In the genomic region with DNA sequence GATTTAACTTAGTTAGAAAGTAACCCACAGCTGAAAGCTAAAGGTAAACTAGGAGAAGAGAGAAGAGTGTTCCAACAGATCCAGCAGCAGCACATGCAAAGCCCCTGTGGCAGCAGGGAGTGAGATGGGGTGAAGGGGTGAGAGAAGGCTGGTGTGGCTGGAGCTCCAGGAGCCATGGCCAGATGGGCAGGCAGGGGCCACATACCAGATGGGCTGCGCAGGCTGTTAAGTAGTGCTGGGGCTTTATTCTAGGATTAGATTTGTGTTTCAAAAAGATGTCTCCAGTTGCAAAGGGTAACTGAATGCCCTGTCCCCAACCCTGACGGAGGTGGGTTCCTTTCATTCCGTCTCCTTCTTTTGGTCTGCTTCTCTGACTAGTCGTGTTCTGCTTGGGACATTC, we compare ENCODE assay signal across 14 cellular contexts. TPM values are rescaled to one million over a fixed set of nuclear protein-coding genes. Genes with fewer than 3 reads are reported as not detected.
A peak's percentile ranks its signal among the peaks of the same experiment; 100 is the strongest.
DNase-seq lines count a peak whose midpoint lies in the region; ATAC-seq and TF ChIP-seq lines count a peak whose summit lies in the region.
"Had no signal": no experiment of that assay in that cellular context is flagged by ENCODE, and none has a peak within 500 bp of the region (broad histone marks: within the 10 kb centered on the region; RNA-seq: fewer than 3 reads in every experiment).

No MANE protein-coding gene starts in this region.

- ATAC-seq in SK-N-SH treated with all-trans-retinoic acid at 6 μM for 48 hours (no peak), GM21367 (IDR thresholded peaks at IDR 0.05; ENCODE audit: unreplicated experiment) (no peak), GM19455 (IDR thresholded peaks at IDR 0.05; ENCODE audit: unreplicated experiment) (no peak)

- no peaks in the 10 kb centered on the region for H3K4me1 Mint-ChIP-seq in type B pancreatic cell (ENCODE audit: unreplicated experiment)
- H3K4me1 Mint-ChIP-seq: CD4-positive, CD25-positive, alpha-beta regulatory T cell had no signal

- no peaks in the 10 kb centered on the region for H3K4me1 ChIP-seq in SK-N-SH (ENCODE audit: control insufficient read depth in 1 of 2, insufficient read depth in 2 of 2, low read depth in 1 of 2, low read length in 1 of 2)
- H3K4me1 ChIP-seq: BLaER1 treated with 17β-estradiol and CSF1 and Interleukin-3, amounts not matched to agents 10 nM and 100 nM had no signal

- no peak overlapping the region for H3K9ac ChIP-seq in SK-N-SH
- H3K9ac ChIP-seq: BLaER1 treated with 17β-estradiol and CSF1 and Interleukin-3, amounts not matched to agents 10 nM and 100 nM had no signal

- no peak overlapping the region for H3K4me2 ChIP-seq in SK-N-SH
- H3K4me2 ChIP-seq: BLaER1 treated with 17β-estradiol and CSF1 and Interleukin-3, amounts not matched to agents 10 nM and 100 nM had no signal

- H2AFZ ChIP-seq in SK-N-SH (ENCODE audit: low read depth): no peak overlapping the region

- peaks cover 2% of the 10 kb centered on the region; the same call in 1 of the 2 replicates for H3K27me3 ChIP-seq in SK-N-SH (ENCODE audit: insufficient read depth)

- H3K36me3 Mint-ChIP-seq in type B pancreatic cell: no peaks in the 10 kb centered on the region
- H3K36me3 Mint-ChIP-seq: CD4-positive, CD25-positive, alpha-beta regulatory T cell had no signal

- no peaks in the 10 kb centered on the region for H4K20me1 ChIP-seq in SK-N-SH (ENCODE audit: insufficient read depth)

- H3K36me3 ChIP-seq in SK-N-SH (replicated peaks in 1 of 2; ENCODE audit: control insufficient read depth in 1 of 2, insufficient read depth in 2 of 2, low read length in 1 of 2): no peaks in the 10 kb centered on the region
- H3K36me3 ChIP-seq: BLaER1 treated with 17β-estradiol and CSF1 and Interleukin-3, amounts not matched to agents 10 nM and 100 nM had no signal

- TF ChIP-seq RAD21 in SK-N-SH (IDR thresholded peaks at IDR 0.05; ENCODE audit: low read length): no peak

- no peak for TF ChIP-seq CTCF in SK-N-SH (IDR thresholded peaks at IDR 0.05)
- TF ChIP-seq CTCF in type B pancreatic cell (conservative IDR thresholded peaks at IDR 0.05): no peak

- TF ChIP-seq EP300 in SK-N-SH (IDR thresholded peaks at IDR 0.05; ENCODE audit: borderline replicate concordance in 1 of 2, low read depth in 1 of 2, low read length in 1 of 2): no peak

- no peaks in the 10 kb centered on the region for H3K79me2 ChIP-seq in SK-N-SH (ENCODE audit: insufficient read depth)

- no peak overlapping the region for H3K27ac Mint-ChIP-seq in type B pancreatic cell
- H3K27ac Mint-ChIP-seq: CD4-positive, CD25-positive, alpha-beta regulatory T cell had no signal

- no peaks in the 10 kb centered on the region for H3K9me3 ChIP-seq in SK-N-SH
- H3K9me3 ChIP-seq: BLaER1 treated with 17β-estradiol and CSF1 and Interleukin-3, amounts not matched to agents 10 nM and 100 nM had no signal

- no peak overlapping the region for H3K27ac ChIP-seq in SK-N-SH (ENCODE audit: low read depth in 2 of 2, low read length in 1 of 2)
- H3K27ac ChIP-seq: BLaER1 treated with 17β-estradiol and CSF1 and Interleukin-3, amounts not matched to agents 10 nM and 100 nM had no signal

- peak; percentile 14 for DNase-seq in SK-N-SH
- DNase-seq in NCI-H524 (lab: John Stamatoyannopoulos, UW): peak; percentile 19 to 70
- peak; percentile 36 for DNase-seq in ecto neural progenitor cell (ENCODE audit: low spot score)
- peak; percentile 50 for DNase-seq in type B pancreatic cell (ENCODE audit: extremely low spot score, unreplicated experiment)
- DNase-seq: 8988T; CD4-positive, CD25-positive, alpha-beta regulatory T cell; DMS153; DND-41; GDM1; IMR-90 had no signal

- no peak overlapping the region for H3K4me3 Mint-ChIP-seq in type B pancreatic cell
- H3K4me3 Mint-ChIP-seq: CD4-positive, CD25-positive, alpha-beta regulatory T cell had no signal

- 74% methylated on average over 4 of the region's 4 CpGs for WGBS in SK-N-SH (ENCODE audit: low lambda C conversion rate)

- no peak overlapping the region for H3K4me3 ChIP-seq in SK-N-SH (ENCODE audit: low read depth in 2 of 2, low read length in 1 of 2)
- H3K4me3 ChIP-seq: BLaER1 treated with 17β-estradiol and CSF1 and Interleukin-3, amounts not matched to agents 10 nM and 100 nM had no signal

- H3K9me2 ChIP-seq in SK-N-SH: no peaks in the 10 kb centered on the region

- H3F3A ChIP-seq in SK-N-SH (replicated peaks; ENCODE audit: insufficient read depth): no peaks in the 10 kb centered on the region

- CTCF ChIA-PET in SK-N-SH (lab: Yijun Ruan, JAX): interaction anchor here (1.0 to 11.5 kb wide), 5 partner anchors 60 to 310 kb away, joined by 3 to 262 read pairs (median 6); a partner anchor contains a TSS

- H3K27me3 Mint-ChIP-seq in type B pancreatic cell: peaks cover 12% of the 10 kb centered on the region

- POLR2A ChIA-PET in SK-N-SH (lab: Yijun Ruan, JAX): no interaction called here

- no peaks in the 10 kb centered on the region for H3K9me3 Mint-ChIP-seq in type B pancreatic cell

TF ChIP-seq in SK-N-SH, 30 proteins besides CTCF, POLR2A, EP300 and RAD21 (continues in another document):
- TF ChIP-seq GATA2 (CRISPR knock-in tag; IDR thresholded peaks at IDR 0.05) (no peak), RFX5 (IDR thresholded peaks at IDR 0.05; ENCODE audit: low read length) (no peak), RXRA (IDR thresholded peaks at IDR 0.05; ENCODE audit: borderline replicate concordance, low read depth) (no peak), ELF1 (IDR thresholded peaks at IDR 0.05) (no peak), CHD2 (IDR thresholded peaks at IDR 0.05; ENCODE audit: low read length, partially characterized antibody) (no peak)
- TF ChIP-seq, protein P1, sequence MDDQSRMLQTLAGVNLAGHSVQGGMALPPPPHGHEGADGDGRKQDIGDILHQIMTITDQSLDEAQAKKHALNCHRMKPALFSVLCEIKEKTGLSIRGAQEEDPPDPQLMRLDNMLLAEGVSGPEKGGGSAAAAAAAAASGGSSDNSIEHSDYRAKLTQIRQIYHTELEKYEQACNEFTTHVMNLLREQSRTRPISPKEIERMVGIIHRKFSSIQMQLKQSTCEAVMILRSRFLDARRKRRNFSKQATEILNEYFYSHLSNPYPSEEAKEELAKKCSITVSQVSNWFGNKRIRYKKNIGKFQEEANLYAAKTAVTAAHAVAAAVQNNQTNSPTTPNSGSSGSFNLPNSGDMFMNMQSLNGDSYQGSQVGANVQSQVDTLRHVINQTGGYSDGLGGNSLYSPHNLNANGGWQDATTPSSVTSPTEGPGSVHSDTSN (IDR thresholded peaks at IDR 0.05): no peak

TF ChIP-seq in SK-N-SH treated with all-trans-retinoic acid at 6 μM for 48 hours, 23 proteins besides CTCF, POLR2A, EP300 and RAD21 (continues in another document):
- TF ChIP-seq, protein P2, sequence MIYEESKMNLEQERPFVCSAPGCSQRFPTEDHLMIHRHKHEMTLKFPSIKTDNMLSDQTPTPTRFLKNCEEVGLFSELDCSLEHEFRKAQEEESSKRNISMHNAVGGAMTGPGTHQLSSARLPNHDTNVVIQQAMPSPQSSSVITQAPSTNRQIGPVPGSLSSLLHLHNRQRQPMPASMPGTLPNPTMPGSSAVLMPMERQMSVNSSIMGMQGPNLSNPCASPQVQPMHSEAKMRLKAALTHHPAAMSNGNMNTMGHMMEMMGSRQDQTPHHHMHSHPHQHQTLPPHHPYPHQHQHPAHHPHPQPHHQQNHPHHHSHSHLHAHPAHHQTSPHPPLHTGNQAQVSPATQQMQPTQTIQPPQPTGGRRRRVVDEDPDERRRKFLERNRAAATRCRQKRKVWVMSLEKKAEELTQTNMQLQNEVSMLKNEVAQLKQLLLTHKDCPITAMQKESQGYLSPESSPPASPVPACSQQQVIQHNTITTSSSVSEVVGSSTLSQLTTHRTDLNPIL (CRISPR knock-in tag; IDR thresholded peaks at IDR 0.05; ENCODE audit: low read depth): no peak
- TF ChIP-seq, protein P3, sequence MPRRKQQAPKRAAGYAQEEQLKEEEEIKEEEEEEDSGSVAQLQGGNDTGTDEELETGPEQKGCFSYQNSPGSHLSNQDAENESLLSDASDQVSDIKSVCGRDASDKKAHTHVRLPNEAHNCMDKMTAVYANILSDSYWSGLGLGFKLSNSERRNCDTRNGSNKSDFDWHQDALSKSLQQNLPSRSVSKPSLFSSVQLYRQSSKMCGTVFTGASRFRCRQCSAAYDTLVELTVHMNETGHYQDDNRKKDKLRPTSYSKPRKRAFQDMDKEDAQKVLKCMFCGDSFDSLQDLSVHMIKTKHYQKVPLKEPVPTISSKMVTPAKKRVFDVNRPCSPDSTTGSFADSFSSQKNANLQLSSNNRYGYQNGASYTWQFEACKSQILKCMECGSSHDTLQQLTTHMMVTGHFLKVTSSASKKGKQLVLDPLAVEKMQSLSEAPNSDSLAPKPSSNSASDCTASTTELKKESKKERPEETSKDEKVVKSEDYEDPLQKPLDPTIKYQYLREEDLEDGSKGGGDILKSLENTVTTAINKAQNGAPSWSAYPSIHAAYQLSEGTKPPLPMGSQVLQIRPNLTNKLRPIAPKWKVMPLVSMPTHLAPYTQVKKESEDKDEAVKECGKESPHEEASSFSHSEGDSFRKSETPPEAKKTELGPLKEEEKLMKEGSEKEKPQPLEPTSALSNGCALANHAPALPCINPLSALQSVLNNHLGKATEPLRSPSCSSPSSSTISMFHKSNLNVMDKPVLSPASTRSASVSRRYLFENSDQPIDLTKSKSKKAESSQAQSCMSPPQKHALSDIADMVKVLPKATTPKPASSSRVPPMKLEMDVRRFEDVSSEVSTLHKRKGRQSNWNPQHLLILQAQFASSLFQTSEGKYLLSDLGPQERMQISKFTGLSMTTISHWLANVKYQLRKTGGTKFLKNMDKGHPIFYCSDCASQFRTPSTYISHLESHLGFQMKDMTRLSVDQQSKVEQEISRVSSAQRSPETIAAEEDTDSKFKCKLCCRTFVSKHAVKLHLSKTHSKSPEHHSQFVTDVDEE (CRISPR knock-in tag; IDR thresholded peaks at IDR 0.05): no peak
- TF ChIP-seq GLIS3 (CRISPR knock-in tag; IDR thresholded peaks at IDR 0.05): no peak
- TF ChIP-seq ZFP30 (CRISPR knock-in tag; IDR thresholded peaks at IDR 0.05): no peak
- TF ChIP-seq ZC3H10 (CRISPR knock-in tag; IDR thresholded peaks at IDR 0.05): no peak
- no peak for TF ChIP-seq ISL1 (CRISPR knock-in tag; IDR thresholded peaks at IDR 0.05)
- no peak for TF ChIP-seq TCF4 (CRISPR knock-in tag; IDR thresholded peaks at IDR 0.05; ENCODE audit: borderline replicate concordance)
- TF ChIP-seq OSR1 (CRISPR knock-in tag; IDR thresholded peaks at IDR 0.05): no peak
- no peak for TF ChIP-seq SNAI2 (CRISPR knock-in tag; IDR thresholded peaks at IDR 0.05)

RNA-seq across cellular contexts. Expression of a gene that starts 33.2 kb away (rescaled TPM):
- 8.1 and 11.0 TPM in 2 replicates for polyA plus RNA-seq in SK-N-SH (2012; rRNA removed)
- polyA plus RNA-seq in SK-N-SH (2012; cell fraction: cytosol; rRNA removed): 8.0 and 10.1 TPM in 2 replicates
- polyA plus RNA-seq in SK-N-SH (2012; cell fraction: nucleus; rRNA removed): 13.2 and 20.0 TPM in 2 replicates
- total RNA-seq in type B pancreatic cell (ENCODE audit: low replicate concordance): 53.2 and 62.9 TPM in 2 replicates

RNA-seq across cellular contexts. Expression of a gene that starts 39.3 kb away (rescaled TPM):
- polyA plus RNA-seq in SK-N-SH (2012; rRNA removed): 340 and 368 TPM in 2 replicates
- 246 and 295 TPM in 2 replicates for polyA plus RNA-seq in SK-N-SH (2012; cell fraction: cytosol; rRNA removed)
- 159 and 228 TPM in 2 replicates for polyA plus RNA-seq in SK-N-SH (2012; cell fraction: nucleus; rRNA removed)
- 195 and 196 TPM in 2 replicates for total RNA-seq in type B pancreatic cell (ENCODE audit: low replicate concordance)

RNA-seq across cellular contexts. Expression of a gene that starts 49.3 kb away (rescaled TPM):
- polyA plus RNA-seq in SK-N-SH (2012; rRNA removed): 8.8 and 15.5 TPM in 2 replicates
- polyA plus RNA-seq in SK-N-SH (2012; cell fraction: cytosol; rRNA removed): 1.3 and 1.4 TPM in 2 replicates
- polyA plus RNA-seq in SK-N-SH (2012; cell fraction: nucleus; rRNA removed): 99.1 and 129 TPM in 2 replicates
- 8.9 and 20.9 TPM in 2 replicates for total RNA-seq in type B pancreatic cell (ENCODE audit: low replicate concordance)
